8 cellular contexts compared by ENCODE assay signal in the genomic region with DNA sequence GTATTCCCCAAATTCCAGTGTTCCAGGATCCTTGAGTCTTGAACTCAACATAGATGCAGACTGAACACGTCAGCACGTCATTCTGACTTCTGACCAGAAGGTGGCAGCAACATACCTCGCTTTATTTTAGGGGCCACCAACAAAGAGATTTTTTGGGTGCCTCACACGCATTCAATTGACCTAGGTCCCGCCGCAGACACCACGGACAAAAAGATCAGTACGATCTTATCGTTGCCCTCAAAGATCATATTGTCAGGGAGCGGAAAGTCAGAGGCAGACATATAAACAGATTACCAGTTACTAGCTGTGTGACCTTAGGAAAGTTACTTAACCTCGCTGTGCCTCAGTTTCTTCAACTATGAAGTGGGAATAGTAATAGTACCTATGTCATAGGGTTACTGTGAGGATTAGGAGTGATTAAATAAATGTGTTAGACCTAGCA. TPM values are rescaled to one million over a fixed set of nuclear protein-coding genes. Genes with fewer than 3 reads are reported as not detected.
DNase-seq lines count a peak whose midpoint lies in the region; ATAC-seq lines count a peak whose summit lies in the region.

No MANE protein-coding gene starts in this region.

- no peaks in the 10 kb centered on the region for H3K9me3 Mint-ChIP-seq in memory B cell

- DNase-seq in NCI-H1694 (lab: John Stamatoyannopoulos, UW) (peak; percentile 34), NCI-H1694 treated with DMSO at 0.1 percent for 48 hours (lab: John Stamatoyannopoulos, UW) (no peak), NCI-H1092 (lab: John Stamatoyannopoulos, UW) (peak; percentile 12), dermis blood vessel endothelial cell (peak; percentile 75), memory B cell (ENCODE audit: low spot score in 2 of 2) (peak; percentile 73 to 79)
- DNase-seq in activated CD4-positive, alpha-beta T cell treated with anti-CD3 and anti-CD28 coated beads, Interleukin-2, amount 50 U/mL, for 24 hours (ENCODE audit: low read depth in 1 of 2, low spot score in 1 of 2): peak; percentile 49 to 72
- DNase-seq in stimulated activated CD8-positive, alpha-beta memory T cell treated with anti-CD3 and anti-CD28 coated beads, Interleukin-7, amount 100 ng/mL, for 24 hours (ENCODE audit: low read depth): peak; percentile 25

- no peak overlapping the region for H3K4me3 Mint-ChIP-seq in memory B cell

- H3K4me1 Mint-ChIP-seq in memory B cell: peaks cover 6% of the 10 kb centered on the region

- H3K36me3 Mint-ChIP-seq in memory B cell: no peaks in the 10 kb centered on the region

- no peak overlapping the region for H3K27ac Mint-ChIP-seq in memory B cell

- ATAC-seq in memory B cell (ENCODE audit: low read depth): peak; percentile 81
- no peak for ATAC-seq in HG02610 (IDR thresholded peaks at IDR 0.05; ENCODE audit: unreplicated experiment)

- H3K27me3 Mint-ChIP-seq in memory B cell: peaks cover 25% of the 10 kb centered on the region

RNA-seq across cellular contexts. Expression of gene PRPH, which starts 6.5 kb away (rescaled TPM):
- not detected in 2 replicates for total RNA-seq in dermis blood vessel endothelial cell

RNA-seq across cellular contexts. Expression of gene TUBA1C, which starts 23.6 kb away (rescaled TPM):
- 221 and 355 TPM in 2 replicates for total RNA-seq in dermis blood vessel endothelial cell

RNA-seq across cellular contexts. Expression of gene TROAP, which starts 34.6 kb away (rescaled TPM):
- total RNA-seq in dermis blood vessel endothelial cell: 4.3 and 14.6 TPM in 2 replicates

RNA-seq across cellular contexts. Expression of gene C1QL4, which starts 48.6 kb away (rescaled TPM):
- total RNA-seq in dermis blood vessel endothelial cell: under 0.01 TPM in 1 of 2 replicates, not detected in the other

RNA-seq across cellular contexts. Expression of gene DNAJC22, which starts 58.3 kb away (rescaled TPM):
- total RNA-seq in dermis blood vessel endothelial cell: 0.85 and 1.1 TPM in 2 replicates
